Comparison of ENCODE assay signal across 8 cellular contexts in genomic region chr17:67491009-67491677, GRCh38.
DNase-seq lines count a peak whose midpoint lies in the region; ATAC-seq and TF ChIP-seq lines count a peak whose summit lies in the region.

No MANE protein-coding gene starts in this region.

- in situ Hi-C loops in KBM-7 (cut with MboI; ENCODE audit: low pct_unique_long_range_greater_than_20kb, low sequenced_read_pairs), result no loop called here

- H3K36me3 ChIP-seq in stomach, result no peaks in the 10 kb centered on the region

- TF ChIP-seq CTCF in stomach (IDR thresholded peaks at IDR 0.05), result no peak

- peaks cover 85% of the 10 kb centered on the region for H3K4me1 Mint-ChIP-seq in central memory CD8-positive, alpha-beta T cell

- 41 to 64% (median 52%) methylated on average over 13 to 18 of the region's 18 CpGs for WGBS in stomach, 5 donors

- no peaks in the 10 kb centered on the region for H3K9me3 ChIP-seq in stomach

- peak overlapping the region; percentile 32 for H3K27ac Mint-ChIP-seq in central memory CD8-positive, alpha-beta T cell (ENCODE audit: low read depth)

- H3K9me3 Mint-ChIP-seq in central memory CD8-positive, alpha-beta T cell, result no peaks in the 10 kb centered on the region

- no peak for TF ChIP-seq POLR2A in stomach (IDR thresholded peaks at IDR 0.05)

- H3K27me3 Mint-ChIP-seq in central memory CD8-positive, alpha-beta T cell, result no peaks in the 10 kb centered on the region

- peak overlapping the region in 2 of 4 donors; percentile 13 to 19 for H3K4me3 ChIP-seq in stomach

- peaks cover 9 to 34% (median 23%) of the 10 kb centered on the region in 4 donors for H3K4me1 ChIP-seq in stomach

- H3K27me3 ChIP-seq in stomach, result no peaks in the 10 kb centered on the region

- peaks cover 14% of the 10 kb centered on the region for H3K36me3 Mint-ChIP-seq in central memory CD8-positive, alpha-beta T cell (ENCODE audit: insufficient read depth)

- DNase-seq in COLO829 (ENCODE audit: low spot score), result peak; percentile 28
- DNase-seq in NCI-H2227 treated with DMSO at 0.1 percent for 48 hours (lab: John Stamatoyannopoulos, UW), result peak; percentile 72
- DNase-seq in central memory CD8-positive, alpha-beta T cell (ENCODE audit: low spot score in 2 of 2), result no peak
- peak; percentile 94 for DNase-seq in kidney tubule cell (ENCODE audit: low spot score)
- peak; percentile 67 for DNase-seq in stomach
- no peak for DNase-seq in NCI-H2107 treated with DMSO at 0.1 percent for 48 hours (lab: John Stamatoyannopoulos, UW; ENCODE audit: unreplicated experiment)
- DNase-seq in KBM-7, result no peak

- no peak for ATAC-seq in central memory CD8-positive, alpha-beta T cell (replicated peaks; ENCODE audit: extremely low read depth, poor library complexity, severe bottlenecking)
- no peak for ATAC-seq in HG02763 (IDR thresholded peaks at IDR 0.05; ENCODE audit: unreplicated experiment)

- TF ChIP-seq EP300 in stomach (IDR thresholded peaks at IDR 0.05), result peak; percentile 92

- H3K4me3 Mint-ChIP-seq in central memory CD8-positive, alpha-beta T cell, result peak overlapping the region; percentile 71

- intact Hi-C loops in stomach (cut with DNase I; ENCODE audit: low total_unique reads), result no loop called here

- H3K27ac ChIP-seq in stomach, result peak overlapping the region in 4 of 5 donors; percentile 46 to 77 (median 64)

Comparison
In these comparisons a context has a peak if more than half of its experiments do, and no peak if none do; other contexts are left out.
1. DNase-seq: peak in COLO829 (single experiment), NCI-H2227 treated with DMSO at 0.1 percent for 48 hours (single experiment), kidney tubule cell (single experiment) and stomach (single experiment); none in central memory CD8-positive, alpha-beta T cell (0 of 2), NCI-H2107 treated with DMSO at 0.1 percent for 48 hours (single experiment) and KBM-7 (single experiment).